In the genomic region with DNA sequence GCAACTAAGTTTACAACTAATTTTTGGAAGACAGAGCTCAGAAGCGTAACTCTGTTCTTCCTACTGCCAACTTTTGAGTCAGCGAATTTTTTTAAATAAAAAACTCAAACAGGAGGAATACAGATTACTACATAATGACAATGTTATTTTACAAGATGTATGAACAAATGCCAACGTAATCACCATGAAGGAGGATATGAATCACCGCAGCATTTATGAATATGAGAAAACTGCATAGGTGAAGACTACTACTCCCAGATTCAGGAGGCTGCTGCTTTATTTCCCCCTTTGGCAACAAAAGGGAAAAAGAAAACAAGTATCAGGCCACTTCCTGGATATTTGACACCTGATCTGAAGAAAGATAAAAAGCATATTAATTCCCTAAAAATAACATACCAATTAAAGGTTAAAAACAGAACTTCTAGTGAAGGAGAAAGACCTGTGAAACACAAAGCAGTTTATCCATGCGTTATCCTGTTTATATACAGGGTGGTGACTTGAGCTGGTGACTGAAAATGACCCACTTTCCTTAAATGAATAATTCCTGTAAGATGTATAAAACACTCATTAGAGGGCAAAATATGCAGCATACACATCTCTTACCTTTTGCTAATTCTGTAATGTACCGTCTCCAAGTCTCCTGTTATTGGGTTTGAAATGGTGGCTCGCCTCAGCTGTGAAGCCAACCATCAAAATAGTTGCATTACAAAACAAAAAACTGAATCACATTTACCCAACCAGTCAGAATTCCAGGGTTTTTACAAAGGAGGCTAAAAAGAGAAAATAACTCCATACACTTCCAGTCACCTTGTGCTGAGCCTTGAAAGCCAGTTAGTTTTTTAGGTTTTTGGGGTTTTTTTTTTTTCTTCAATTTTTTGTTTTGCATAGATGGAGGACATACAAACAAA, we compare ENCODE assay signal across 9 cellular contexts. TPM values are rescaled to one million over a fixed set of nuclear protein-coding genes. Genes with fewer than 3 reads are reported as not detected.
DNase-seq lines count a peak whose midpoint lies in the region; ATAC-seq, FAIRE-seq and TF ChIP-seq lines count a peak whose summit lies in the region.
"Had no signal": no experiment of that assay in that cellular context is flagged by ENCODE, and none has a peak within 500 bp of the region (broad histone marks: within the 10 kb centered on the region; RNA-seq: fewer than 3 reads in every experiment).

No MANE protein-coding gene starts in this region.

- ATAC-seq in GM18858 (IDR thresholded peaks at IDR 0.05; ENCODE audit: unreplicated experiment) (no peak), GM18873 (IDR thresholded peaks at IDR 0.05; ENCODE audit: low FRiP score, unreplicated experiment) (no peak)

- H3K36me3 ChIP-seq in SK-N-MC (ENCODE audit: insufficient read depth, low read length) = no peaks in the 10 kb centered on the region; the same call in 1 of the 2 replicates

- peak overlapping the region; percentile 87 for H3K27ac ChIP-seq in SK-N-MC

- peak overlapping the region; percentile 51 for H3K9ac ChIP-seq in SK-N-MC (ENCODE audit: insufficient read length)

- H3K4me3 ChIP-seq in SK-N-MC (peak overlapping the region; percentile 59), fibroblast of villous mesenchyme (ENCODE audit: low read depth, low read length) (no peak overlapping the region)

- DNase-seq in GM03348 (ENCODE audit: low spot score) = peak; percentile 55
- no peak for DNase-seq in SK-N-MC (ENCODE audit: low read depth, low spot score)
- DNase-seq in fibroblast of villous mesenchyme (ENCODE audit: low read depth) = peak; percentile 88
- peak; percentile 75 for DNase-seq in pulmonary artery endothelial cell (ENCODE audit: low read depth, low spot score)
- no peak for DNase-seq in NCI-H1105 (lab: John Stamatoyannopoulos, UW)
- no peak for DNase-seq in RCC 7860 (ENCODE audit: low spot score)
- DNase-seq: stimulated activated CD4-positive, alpha-beta T cell treated with anti-CD3 and anti-CD28 coated beads, Interleukin-2, amount 100 ng/mL, for 48 hours had no signal

- TF ChIP-seq CTCF in fibroblast of villous mesenchyme (IDR thresholded peaks at IDR 0.05; ENCODE audit: insufficient read depth, low read depth, low read length) = no peak

- no peak for FAIRE-seq in RCC 7860 (lab: Jason Lieb, UNC)

- H3K9me3 ChIP-seq in SK-N-MC (ENCODE audit: low read depth, low read length) = no peaks in the 10 kb centered on the region

RNA-seq across cellular contexts. Expression of a gene that starts 52.0 kb away (rescaled TPM):
- total RNA-seq in fibroblast of villous mesenchyme (183 and 323 TPM in 2 replicates), pulmonary artery endothelial cell (69.3 and 94.1 TPM in 2 replicates)

Comparison
In these comparisons a context has a peak if more than half of its experiments do, and no peak if none do; other contexts are left out.
1. DNase-seq: peak in GM03348 (single experiment), fibroblast of villous mesenchyme (single experiment) and pulmonary artery endothelial cell (single experiment); none in SK-N-MC (single experiment), NCI-H1105 (single experiment) and RCC 7860 (single experiment).